ENCODE assay signal across 10 cellular contexts in the genomic region with DNA sequence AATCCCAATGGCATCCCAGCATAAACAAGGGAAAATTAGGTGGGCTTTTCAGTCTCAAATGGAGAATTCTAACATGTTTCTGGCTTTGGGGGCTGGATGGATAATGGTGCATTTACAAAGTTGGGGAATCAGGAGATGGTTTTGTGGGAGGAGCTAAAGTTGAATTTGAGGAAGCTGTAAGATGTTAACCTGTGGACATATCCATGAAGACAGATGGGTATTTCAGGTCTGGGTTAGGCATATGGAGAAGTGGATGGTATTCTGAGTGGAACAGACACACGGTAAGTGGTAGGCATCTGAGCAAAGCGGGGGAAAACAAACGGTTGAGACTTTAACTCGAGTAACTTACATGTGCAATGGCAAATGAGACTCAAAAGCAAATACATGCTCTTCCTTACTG. TPM values are rescaled to one million over a fixed set of nuclear protein-coding genes. Genes with fewer than 3 reads are reported as not detected.
A peak's percentile ranks its signal among the peaks of the same experiment; 100 is the strongest.
DNase-seq lines count a peak whose midpoint lies in the region; ATAC-seq and TF ChIP-seq lines count a peak whose summit lies in the region.
"Had no signal": no experiment of that assay in that cellular context is flagged by ENCODE, and none has a peak within 500 bp of the region (broad histone marks: within the 10 kb centered on the region; RNA-seq: fewer than 3 reads in every experiment).

No MANE protein-coding gene starts in this region.

- H3K36me3 Mint-ChIP-seq in T-cell = peaks cover 47% of the 10 kb centered on the region

- ATAC-seq in left cardiac atrium (no peak), T-cell (replicated peaks in 1 of 4) (no peak), right lobe of liver (no peak), upper lobe of left lung (ENCODE audit: low FRiP score in 2 of 2) (no peak), aorta (ENCODE audit: low FRiP score) (no peak)

- H3K27ac ChIP-seq in left ventricle myocardium inferior (replicated peaks) (peak overlapping the region; percentile 88), right lobe of liver (peak overlapping the region in 2 of 3 donors; percentile 25 to 52), upper lobe of left lung (peak overlapping the region; percentile 77 to 86 (median 80)), aorta (ENCODE audit: low read depth in 1 of 2, low read length in 2 of 2) (no peak overlapping the region)

- H3K9me3 ChIP-seq in left ventricle myocardium inferior (replicated peaks) (no peaks in the 10 kb centered on the region), right lobe of liver (no peaks in the 10 kb centered on the region), upper lobe of left lung (no peaks in the 10 kb centered on the region), aorta (ENCODE audit: control insufficient read depth, low read length) (no peaks in the 10 kb centered on the region)
- H3K9me3 ChIP-seq: thoracic aorta had no signal

- no peak for TF ChIP-seq CTCF in left ventricle myocardium inferior (IDR thresholded peaks at IDR 0.05; ENCODE audit: borderline replicate concordance)
- TF ChIP-seq CTCF in right lobe of liver (IDR thresholded peaks at IDR 0.05) = no peak
- no peak for TF ChIP-seq CTCF in upper lobe of left lung (IDR thresholded peaks at IDR 0.05)

- H3K4me3 ChIP-seq in left ventricle myocardium inferior (no peak overlapping the region), right lobe of liver (no peak overlapping the region), upper lobe of left lung (peak overlapping the region in 1 of 4 donors; percentile 10), aorta (ENCODE audit: low read length in 2 of 2) (no peak overlapping the region)
- H3K4me3 ChIP-seq: thoracic aorta had no signal

- H3K9me3 Mint-ChIP-seq in T-cell = no peaks in the 10 kb centered on the region

- no peak for TF ChIP-seq EP300 in upper lobe of left lung (IDR thresholded peaks at IDR 0.05)

- intact Hi-C loops in left ventricle myocardium inferior (cut with micrococcal nuclease) = no loop called here
- intact Hi-C loops in left cardiac atrium (cut with DNase I) = no loop called here
- intact Hi-C loops in right lobe of liver (cut with DNase I) = no loop called here
- intact Hi-C loops in aorta (cut with DNase I) = no loop called here

- whole genome bisulfite sequencing in right lobe of liver (ENCODE audit: insufficient coverage, low coverage, low lambda C conversion rate, missing lambda C conversion rate) = 80% methylated on average over 3 of the region's 4 CpGs
- 92 to 93% methylated on average over 4 of the region's 4 CpGs for WGBS in upper lobe of left lung, 2 donors
- 90 to 91% methylated on average over 4 of the region's 4 CpGs for WGBS in aorta, 2 donors

- H3K4me1 ChIP-seq in left ventricle myocardium inferior (peaks cover 66% of the 10 kb centered on the region), right lobe of liver (peaks cover 0 to 18% (median 4%) of the 10 kb centered on the region in 4 donors), upper lobe of left lung (peaks cover 41 to 53% (median 44%) of the 10 kb centered on the region in 4 donors), aorta (ENCODE audit: control insufficient read depth in 1 of 2, insufficient read depth in 2 of 2, low read length in 2 of 2) (peaks cover 0 to 1% of the 10 kb centered on the region in 2 donors)

- H3K4me1 Mint-ChIP-seq in T-cell = peaks cover 73 to 75% (median 75%) of the 10 kb centered on the region in 3 donors

- POLR2A ChIA-PET in T-cell (lab: Charles Lee) = interaction anchor here in 1 of 2 donors (0.6 kb wide), 1 partner anchor 20 kb away, joined by 4 read pairs; no protein-coding TSS in a partner anchor

- no peak for DNase-seq in left ventricle myocardium inferior
- no peak for DNase-seq in left cardiac atrium
- DNase-seq in T-cell = no peak
- no peak for DNase-seq in right lobe of liver
- no peak for DNase-seq in upper lobe of left lung
- no peak for DNase-seq in UCSD-AML1 (lab: John Stamatoyannopoulos, UW; ENCODE audit: unreplicated experiment)
- no peak for DNase-seq in aorta
- DNase-seq in A172 (ENCODE audit: low spot score) = no peak
- DNase-seq: NCI-H524 had no signal

- TF ChIP-seq POLR2A in right lobe of liver (IDR thresholded peaks at IDR 0.05) (no peak), upper lobe of left lung (IDR thresholded peaks at IDR 0.05) (no peak)

- peak overlapping the region; percentile 43 to 56 (median 46) for H3K4me3 Mint-ChIP-seq in T-cell

- CTCF ChIA-PET in T-cell (lab: Charles Lee) = no interaction called here

- H3K27ac Mint-ChIP-seq in T-cell = peak overlapping the region; percentile 63 to 97

- H3K27me3 ChIP-seq in left ventricle myocardium inferior (ENCODE audit: low read depth) = no peaks in the 10 kb centered on the region
- no peaks in the 10 kb centered on the region for H3K27me3 ChIP-seq in right lobe of liver
- no peaks in the 10 kb centered on the region for H3K27me3 ChIP-seq in upper lobe of left lung
- no peaks in the 10 kb centered on the region for H3K27me3 ChIP-seq in aorta (ENCODE audit: control insufficient read depth in 1 of 2, insufficient read depth in 2 of 2, low read length in 1 of 2)

- peaks cover 35% of the 10 kb centered on the region for H3K36me3 ChIP-seq in left ventricle myocardium inferior
- H3K36me3 ChIP-seq in right lobe of liver = peaks cover 3 to 31% (median 20%) of the 10 kb centered on the region in 4 donors
- peaks cover 24 to 38% (median 30%) of the 10 kb centered on the region in 4 donors for H3K36me3 ChIP-seq in upper lobe of left lung
- H3K36me3 ChIP-seq in aorta (ENCODE audit: control insufficient read depth in 1 of 2, insufficient read depth in 2 of 2, low read length in 1 of 2) = peaks cover under 1 to 3% of the 10 kb centered on the region in 2 donors

- no peaks in the 10 kb centered on the region for H3K27me3 Mint-ChIP-seq in T-cell

RNA-seq across cellular contexts. Expression of a gene that starts 1.7 kb away (rescaled TPM):
- 10.6 TPM for total RNA-seq in left ventricle myocardium inferior
- total RNA-seq in left cardiac atrium = 1 to 10 TPM; 6.9 to 7.0 TPM
- total RNA-seq in T-cell = 1 to 10 TPM; 3.7 to 8.2 (median 5.5) TPM
- 1 to 10 TPM; 1.5 to 3.2 (median 2.4) TPM for total RNA-seq in right lobe of liver
- total RNA-seq in upper lobe of left lung = 10 to 100 TPM in 1 of 6 donors, 1 to 10 TPM in 5; 4.2 to 11.3 (median 9.0) TPM
- 1 to 10 TPM; 5.1 to 6.4 TPM for total RNA-seq in aorta
- polyA plus RNA-seq in aorta = 1 to 10 TPM in 1 of 2 donors, under 1 TPM in 1; 0.13 to 2.3 TPM
- total RNA-seq in A172 (2014; rRNA removed; shearing (Covaris generic)) = 3.5 and 5.7 TPM in 2 replicates

RNA-seq across cellular contexts. Expression of a gene that starts 8.4 kb away (rescaled TPM):
- total RNA-seq in left ventricle myocardium inferior (775 TPM), left cardiac atrium (100 to 1,000 TPM; 716 to 727 TPM), T-cell (1,000 to 10,000 TPM; 1,657 to 1,935 (median 1,760) TPM), right lobe of liver (100 to 1,000 TPM; 234 to 275 (median 255) TPM), upper lobe of left lung (100 to 1,000 TPM in 5 of 6 donors, 10 to 100 TPM in 1; 80.7 to 771 (median 420) TPM), aorta (100 to 1,000 TPM; 637 to 745 TPM)
- 1,000 to 10,000 TPM; 1,749 to 3,399 TPM for polyA plus RNA-seq in aorta
- 720 and 850 TPM in 2 replicates for total RNA-seq in A172 (2014; rRNA removed; shearing (Covaris generic))

Comparison
In these comparisons a context has a peak if more than half of its experiments do, and no peak if none do; other contexts are left out.
1. H3K27ac ChIP-seq: peak in left ventricle myocardium inferior (single experiment), right lobe of liver (2 of 3) and upper lobe of left lung (4 of 4); none in aorta (0 of 2).